ENCODE assay signal across 35 cellular contexts in genomic region chr2:20556756-20557155, GRCh38.
"Had no signal": no experiment of that assay in that cellular context is flagged by ENCODE, and none has a peak within 500 bp of the region (broad histone marks: within the 10 kb centered on the region; RNA-seq: fewer than 3 reads in every experiment).

No MANE protein-coding gene starts in this region.

- DNase-seq: activated CD4-positive, alpha-beta memory T cell treated with anti-CD3 and anti-CD28 coated beads for 36 hours; activated CD4-positive, alpha-beta T cell treated with anti-CD3 and anti-CD28 coated beads for 36 hours; activated CD4-positive, alpha-beta T cell treated with anti-CD3 and anti-CD28 coated beads, Interleukin-2, amount 10 ng/mL, durations not matched to agents 24 days and 14 days; activated CD4-positive, CD25-positive, alpha-beta regulatory T cell; activated CD4-positive, CD25-positive, alpha-beta regulatory T cell treated with anti-CD3 and anti-CD28 coated beads, Interleukin-2, amount 50 U/mL, for 72 hours; activated CD8-positive, alpha-beta memory T cell treated with anti-CD3 and anti-CD28 coated beads, Interleukin-2, amount 10 ng/mL, durations not matched to agents 7 days and 5 days; activated CD8-positive, alpha-beta memory T cell treated with anti-CD3 and anti-CD28 coated beads, Interleukin-2, amount 50 U/mL, for 4 hours; activated CD8-positive, alpha-beta T cell treated with anti-CD3 and anti-CD28 coated beads, Interleukin-2, amount 10 ng/mL, durations not matched to agents 7 days and 5 days; activated effector memory CD4-positive, alpha-beta T cell treated with anti-CD3 and anti-CD28 coated beads, Interleukin-2, amount 50 U/mL, for 16 hours; activated naive CD4-positive, alpha-beta T cell treated with anti-CD3 and anti-CD28 coated beads for 36 hours; activated naive CD8-positive, alpha-beta T cell treated with anti-CD3 and anti-CD28 coated beads for 36 hours; activated naive CD8-positive, alpha-beta T cell treated with anti-CD3 and anti-CD28 coated beads, Interleukin-2, amount 50 U/mL, for 24 hours; activated T-cell treated with anti-CD3 and anti-CD28 coated beads, Interleukin-2, amount 50 U/mL, for 1 hour; activated T-cell treated with anti-CD3 and anti-CD28 coated beads, Interleukin-2, amount 50 U/mL, for 48 hours; adrenal gland; amygdala; aorta; body of pancreas; central memory CD4-positive, alpha-beta T cell; cerebellar nuclear complex; colonic mucosa; dorsolateral prefrontal cortex; effector memory CD4-positive, alpha-beta T cell; endodermal cell; erythroblast; foreskin keratinocyte; gastrocnemius medialis; glutamatergic neuron; T-helper 1 cell; T-helper 2 cell had no signal

- H3K27me3 ChIP-seq: adrenal gland, body of pancreas, colonic mucosa, dorsolateral prefrontal cortex, esophagus muscularis mucosa, foreskin keratinocyte, gastrocnemius medialis, heart left ventricle had no signal

- H3K9me3 Mint-ChIP-seq: activated CD4-positive, alpha-beta memory T cell treated with anti-CD3 and anti-CD28 coated beads for 36 hours; activated CD4-positive, alpha-beta T cell treated with anti-CD3 and anti-CD28 coated beads, Interleukin-2, amount 10 ng/mL, durations not matched to agents 24 days and 14 days; activated naive CD4-positive, alpha-beta T cell treated with anti-CD3 and anti-CD28 coated beads for 36 hours; activated naive CD4-positive, alpha-beta T cell treated with anti-CD3 and anti-CD28 coated beads, Interleukin-2, amount 50 U/mL, for 24 hours; activated naive CD8-positive, alpha-beta T cell treated with anti-CD3 and anti-CD28 coated beads for 36 hours; activated naive CD8-positive, alpha-beta T cell treated with anti-CD3 and anti-CD28 coated beads, Interleukin-2, amount 50 U/mL, for 24 hours; activated T-helper 1 cell treated with anti-CD3 and anti-CD28 coated beads, Interleukin-12 subunit alpha, Interleukin-12 subunit beta, Interleukin-2, Interleukin-4 antibody, amounts not matched to agents 30 ng/mL and 10 ng/mL and 1 ng/mL, durations not matched to agents 14 hours and 24 hours and 36 hours; activated T-helper 2 cell treated with anti-CD3 and anti-CD28 coated beads, Interferon-gamma antibody, Interleukin-2, Interleukin-4, amounts not matched to agents 10 μg/mL and 5 μg/mL and 100 μg/mL, durations not matched to agents 14 hours and 24 hours and 36 hours; endodermal cell had no signal

- H3K4me1 Mint-ChIP-seq: activated CD4-positive, alpha-beta T cell treated with anti-CD3 and anti-CD28 coated beads for 36 hours; activated naive CD4-positive, alpha-beta T cell treated with anti-CD3 and anti-CD28 coated beads, Interleukin-2, amount 50 U/mL, for 24 hours; activated naive CD8-positive, alpha-beta T cell treated with anti-CD3 and anti-CD28 coated beads for 36 hours had no signal

- H3K36me3 ChIP-seq: adrenal gland, colonic mucosa, esophagus muscularis mucosa, gastrocnemius medialis, heart left ventricle had no signal

- H3K4me3 Mint-ChIP-seq: activated CD4-positive, alpha-beta memory T cell treated with anti-CD3 and anti-CD28 coated beads for 36 hours; activated CD4-positive, alpha-beta T cell treated with anti-CD3 and anti-CD28 coated beads for 36 hours; activated CD4-positive, alpha-beta T cell treated with anti-CD3 and anti-CD28 coated beads, Interleukin-2, amount 10 ng/mL, durations not matched to agents 24 days and 14 days; activated CD8-positive, alpha-beta memory T cell treated with anti-CD3 and anti-CD28 coated beads, Interleukin-2, amount 10 ng/mL, durations not matched to agents 7 days and 5 days; activated CD8-positive, alpha-beta T cell treated with anti-CD3 and anti-CD28 coated beads, Interleukin-2, amount 10 ng/mL, durations not matched to agents 7 days and 5 days; activated naive CD4-positive, alpha-beta T cell treated with anti-CD3 and anti-CD28 coated beads for 36 hours; activated naive CD4-positive, alpha-beta T cell treated with anti-CD3 and anti-CD28 coated beads, Interleukin-2, amount 50 U/mL, for 24 hours; activated naive CD8-positive, alpha-beta T cell treated with anti-CD3 and anti-CD28 coated beads for 36 hours; activated naive CD8-positive, alpha-beta T cell treated with anti-CD3 and anti-CD28 coated beads, Interleukin-2, amount 50 U/mL, for 24 hours; activated T-helper 1 cell treated with anti-CD3 and anti-CD28 coated beads, Interleukin-12 subunit alpha, Interleukin-12 subunit beta, Interleukin-2, Interleukin-4 antibody, amounts not matched to agents 30 ng/mL and 10 ng/mL and 1 ng/mL, durations not matched to agents 14 hours and 24 hours and 36 hours; endodermal cell had no signal

- H3K27ac Mint-ChIP-seq: activated CD4-positive, alpha-beta memory T cell treated with anti-CD3 and anti-CD28 coated beads for 36 hours; activated CD4-positive, alpha-beta T cell treated with anti-CD3 and anti-CD28 coated beads for 36 hours; activated CD4-positive, alpha-beta T cell treated with anti-CD3 and anti-CD28 coated beads, Interleukin-2, amount 10 ng/mL, durations not matched to agents 24 days and 14 days; activated CD8-positive, alpha-beta memory T cell treated with anti-CD3 and anti-CD28 coated beads, Interleukin-2, amount 10 ng/mL, durations not matched to agents 7 days and 5 days; activated CD8-positive, alpha-beta T cell treated with anti-CD3 and anti-CD28 coated beads, Interleukin-2, amount 10 ng/mL, durations not matched to agents 7 days and 5 days; activated naive CD4-positive, alpha-beta T cell treated with anti-CD3 and anti-CD28 coated beads for 36 hours; activated naive CD4-positive, alpha-beta T cell treated with anti-CD3 and anti-CD28 coated beads, Interleukin-2, amount 50 U/mL, for 24 hours; activated naive CD8-positive, alpha-beta T cell treated with anti-CD3 and anti-CD28 coated beads for 36 hours; activated naive CD8-positive, alpha-beta T cell treated with anti-CD3 and anti-CD28 coated beads, Interleukin-2, amount 50 U/mL, for 24 hours; activated T-helper 1 cell treated with anti-CD3 and anti-CD28 coated beads, Interleukin-12 subunit alpha, Interleukin-12 subunit beta, Interleukin-2, Interleukin-4 antibody, amounts not matched to agents 30 ng/mL and 10 ng/mL and 1 ng/mL, durations not matched to agents 14 hours and 24 hours and 36 hours; activated T-helper 2 cell treated with anti-CD3 and anti-CD28 coated beads, Interferon-gamma antibody, Interleukin-2, Interleukin-4, amounts not matched to agents 10 μg/mL and 5 μg/mL and 100 μg/mL, durations not matched to agents 14 hours and 24 hours and 36 hours; endodermal cell had no signal

- H3K4me3 ChIP-seq: adrenal gland, body of pancreas, colonic mucosa, dorsolateral prefrontal cortex, esophagus muscularis mucosa, gastrocnemius medialis, heart left ventricle had no signal

- H3K36me3 Mint-ChIP-seq: activated CD4-positive, alpha-beta memory T cell treated with anti-CD3 and anti-CD28 coated beads for 36 hours; activated CD8-positive, alpha-beta memory T cell treated with anti-CD3 and anti-CD28 coated beads, Interleukin-2, amount 10 ng/mL, durations not matched to agents 7 days and 5 days; activated naive CD4-positive, alpha-beta T cell treated with anti-CD3 and anti-CD28 coated beads, Interleukin-2, amount 50 U/mL, for 24 hours; activated naive CD8-positive, alpha-beta T cell treated with anti-CD3 and anti-CD28 coated beads for 36 hours had no signal

- ATAC-seq: activated CD4-positive, alpha-beta T cell treated with anti-CD3 and anti-CD28 coated beads for 36 hours; activated CD8-positive, alpha-beta memory T cell treated with anti-CD3 and anti-CD28 coated beads, Interleukin-2, amount 10 ng/mL, durations not matched to agents 7 days and 5 days; activated CD8-positive, alpha-beta T cell treated with anti-CD3 and anti-CD28 coated beads, Interleukin-2, amount 10 ng/mL, durations not matched to agents 7 days and 5 days; activated naive CD8-positive, alpha-beta T cell treated with anti-CD3 and anti-CD28 coated beads, Interleukin-2, amount 50 U/mL, for 24 hours; body of pancreas; foreskin keratinocyte; gastrocnemius medialis; heart left ventricle had no signal

- H3K4me1 ChIP-seq: body of pancreas, colonic mucosa, heart left ventricle had no signal

- H3K27ac ChIP-seq: adrenal gland, body of pancreas, colonic mucosa, dorsolateral prefrontal cortex, esophagus muscularis mucosa, foreskin keratinocyte, gastrocnemius medialis, heart left ventricle had no signal

- H3K27me3 Mint-ChIP-seq: activated naive CD4-positive, alpha-beta T cell treated with anti-CD3 and anti-CD28 coated beads, Interleukin-2, amount 50 U/mL, for 24 hours; activated naive CD8-positive, alpha-beta T cell treated with anti-CD3 and anti-CD28 coated beads, Interleukin-2, amount 50 U/mL, for 24 hours had no signal

- H3K9me3 ChIP-seq: adrenal gland, body of pancreas, colonic mucosa, esophagus muscularis mucosa, gastrocnemius medialis, heart left ventricle had no signal
